ENCODE assay signal across 8 cellular contexts in the genomic region with DNA sequence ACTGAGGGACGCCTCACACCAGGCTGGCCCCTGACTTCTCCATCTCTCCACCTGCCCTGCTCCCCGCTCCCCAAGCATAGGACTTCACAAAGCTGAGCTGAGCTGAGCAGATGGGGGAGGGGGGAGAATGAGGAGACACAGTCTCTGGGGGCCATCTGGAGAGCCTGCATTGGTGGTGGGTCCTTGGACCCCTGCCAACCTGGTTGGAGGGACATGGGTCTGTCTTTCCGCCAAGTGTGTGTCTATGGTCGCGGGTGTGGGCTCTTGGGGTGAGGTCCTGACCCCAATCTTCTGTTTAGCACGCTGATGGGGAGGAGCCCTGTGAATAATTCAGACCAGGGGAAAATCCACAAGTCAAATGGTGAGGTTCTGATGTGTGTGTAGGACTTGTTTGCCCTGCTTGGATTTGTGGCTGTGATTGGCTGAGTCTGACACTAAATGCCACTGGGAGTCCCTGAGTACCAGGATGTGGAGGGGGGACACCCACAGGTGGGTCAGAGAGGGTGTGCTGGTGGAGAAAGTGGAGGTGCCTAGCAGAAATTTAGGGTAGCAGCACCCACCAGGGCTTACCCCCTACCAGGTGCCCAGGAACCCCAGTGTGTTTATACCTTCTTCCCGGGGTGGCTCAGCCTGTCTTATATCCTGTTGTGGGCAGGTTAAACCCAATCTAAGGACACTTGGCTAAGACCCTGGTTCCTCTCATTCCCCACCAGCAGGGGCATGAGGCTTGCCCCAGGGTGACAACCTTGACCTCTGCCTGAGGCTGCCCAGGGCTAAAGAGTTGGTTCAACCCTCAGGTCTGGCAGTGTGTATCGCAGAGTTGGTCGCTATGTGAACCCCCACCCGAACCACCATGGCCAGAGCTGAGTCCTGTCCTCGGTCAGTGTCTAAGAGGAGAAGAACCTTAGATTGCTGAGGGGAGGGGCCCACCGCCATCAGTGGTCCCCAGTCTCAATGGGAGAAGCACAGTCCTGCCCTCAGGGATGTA. TPM values are rescaled to one million over a fixed set of nuclear protein-coding genes. Genes with fewer than 3 reads are reported as not detected.
DNase-seq lines count a peak whose midpoint lies in the region; ATAC-seq and TF ChIP-seq lines count a peak whose summit lies in the region.

No MANE protein-coding gene starts in this region.

- H3K36me3 Mint-ChIP-seq in memory B cell, result peaks cover 2% of the 10 kb centered on the region
- no peaks in the 10 kb centered on the region for H3K36me3 Mint-ChIP-seq in type B pancreatic cell

- H3K9me3 Mint-ChIP-seq in memory B cell (no peaks in the 10 kb centered on the region), type B pancreatic cell (no peaks in the 10 kb centered on the region)

- ATAC-seq in memory B cell (ENCODE audit: low read depth) (peak; percentile 6), HG03175 (IDR thresholded peaks at IDR 0.05; ENCODE audit: unreplicated experiment) (no peak), GM19467 (IDR thresholded peaks at IDR 0.05; ENCODE audit: unreplicated experiment) (no peak), HG02970 (IDR thresholded peaks at IDR 0.05; ENCODE audit: low FRiP score, unreplicated experiment) (no peak)

- H3K4me3 Mint-ChIP-seq in memory B cell (peak overlapping the region; percentile 92), type B pancreatic cell (peak overlapping the region; percentile 35)

- H3K4me1 Mint-ChIP-seq in memory B cell, result peaks cover 73% of the 10 kb centered on the region
- peaks cover 3% of the 10 kb centered on the region for H3K4me1 Mint-ChIP-seq in type B pancreatic cell (ENCODE audit: unreplicated experiment)

- H3K27me3 Mint-ChIP-seq in memory B cell (no peaks in the 10 kb centered on the region), type B pancreatic cell (peaks cover 64% of the 10 kb centered on the region)

- peak overlapping the region; percentile 98 for H3K27ac Mint-ChIP-seq in memory B cell
- no peak overlapping the region for H3K27ac Mint-ChIP-seq in type B pancreatic cell

- DNase-seq in activated gamma-delta T cell treated with Interleukin-2 at 50 U/mL for 16 hours, result peak; percentile 40
- no peak for DNase-seq in activated gamma-delta T cell (lab: John Stamatoyannopoulos, UW)
- DNase-seq in activated T-cell treated with anti-CD3 and anti-CD28 coated beads for 48 hours (ENCODE audit: low read depth), result peak; percentile 56
- no peak for DNase-seq in memory B cell (ENCODE audit: low spot score in 2 of 2)
- no peak for DNase-seq in type B pancreatic cell (ENCODE audit: extremely low spot score, unreplicated experiment)

- no peak for TF ChIP-seq CTCF in type B pancreatic cell (conservative IDR thresholded peaks at IDR 0.05)

RNA-seq across cellular contexts. Expression of gene FMNL1, which starts 2.1 kb away (rescaled TPM):
- 1.9 and 6.0 TPM in 2 replicates for total RNA-seq in type B pancreatic cell (ENCODE audit: low replicate concordance)

RNA-seq across cellular contexts. Expression of gene SPATA32, which starts 38.1 kb away (rescaled TPM):
- not detected in 2 replicates for total RNA-seq in type B pancreatic cell (ENCODE audit: low replicate concordance)

Comparison
In these comparisons a context has a peak if more than half of its experiments do, and no peak if none do; other contexts are left out.
1. DNase-seq: peak in activated gamma-delta T cell treated with Interleukin-2 at 50 U/mL for 16 hours (single experiment) and activated T-cell treated with anti-CD3 and anti-CD28 coated beads for 48 hours (single experiment); none in activated gamma-delta T cell (single experiment), memory B cell (0 of 2) and type B pancreatic cell (single experiment).